Comparison of ENCODE assay signal across 11 cellular contexts in genomic region chr14:64636980-64637429, GRCh38.
A peak's percentile ranks its signal among the peaks of the same experiment; 100 is the strongest.
DNase-seq lines count a peak whose midpoint lies in the region; ATAC-seq and TF ChIP-seq lines count a peak whose summit lies in the region.
"Had no signal": no experiment of that assay in that cellular context is flagged by ENCODE, and none has a peak within 500 bp of the region (broad histone marks: within the 10 kb centered on the region; RNA-seq: fewer than 3 reads in every experiment).

No MANE protein-coding gene starts in this region.

- TF ChIP-seq CTCF in C4-2B (conservative IDR thresholded peaks at IDR 0.05): peak; percentile 37
- peak; percentile 2; the same call in 1 of the 2 replicates for TF ChIP-seq CTCF in OCI-LY3 (IDR thresholded peaks at IDR 0.05; ENCODE audit: low read depth, low read length)
- TF ChIP-seq CTCF in glutamatergic neuron (IDR thresholded peaks at IDR 0.05; ENCODE audit: partially characterized antibody, unreplicated experiment): peak; percentile 39
- peak; percentile 5 for TF ChIP-seq CTCF in osteoblast (IDR thresholded peaks at IDR 0.05; ENCODE audit: extremely low read depth, low read depth, low read length)
- TF ChIP-seq CTCF in dorsolateral prefrontal cortex (IDR thresholded peaks at IDR 0.05 in 54 of 56, conservative IDR thresholded peaks at IDR 0.05 in 2 of 56; ENCODE audit: low read depth in 1 of 56, partially characterized antibody in 56 of 56): peak in 15 of 56 donors; percentile 3 to 54 (median 18)

- intact Hi-C loops in dorsolateral prefrontal cortex (cut with DNase I): loop anchor here (1.0 to 10.0 kb wide), 3 partner anchors 97 to 292 kb away; partner anchors contain the start of genes HSPA2 (in 2 of the 2), ZBTB1 (in 2 of the 2) and ZBTB25 (in 2 of the 2)

- DNase-seq in glutamatergic neuron (no peak), osteoblast (ENCODE audit: insufficient read length, low spot score, missing footprints) (no peak), hepatic stellate cell (ENCODE audit: low spot score) (no peak), dorsolateral prefrontal cortex (no peak), HuH-7 (ENCODE audit: low spot score) (no peak)

- H3K4me2 ChIP-seq in OCI-LY3 (ENCODE audit: low read length) (peak overlapping the region; percentile 80), osteoblast (ENCODE audit: insufficient read depth, low read length) (peak overlapping the region; percentile 20)
- H3K4me2 ChIP-seq: BLaER1 had no signal

- H4K20me1 ChIP-seq in OCI-LY3 (ENCODE audit: insufficient read depth, low read length): no peaks in the 10 kb centered on the region
- no peaks in the 10 kb centered on the region for H4K20me1 ChIP-seq in osteoblast (ENCODE audit: insufficient read depth, low read length)
- H4K20me1 ChIP-seq: BLaER1 had no signal

- no peaks in the 10 kb centered on the region for H3K79me2 ChIP-seq in OCI-LY3 (ENCODE audit: low read length)
- no peaks in the 10 kb centered on the region for H3K79me2 ChIP-seq in osteoblast (ENCODE audit: insufficient read depth, low read length)

- no peak overlapping the region for H3K27ac Mint-ChIP-seq in glutamatergic neuron (ENCODE audit: unreplicated experiment)
- H3K27ac Mint-ChIP-seq: activated T-cell treated with anti-CD3 and anti-CD28 coated beads, Interleukin-2, amount 50 U/mL, for 72 hours had no signal

- peaks cover 17% of the 10 kb centered on the region for H3K4me1 ChIP-seq in OCI-LY3 (ENCODE audit: low read length)
- H3K4me1 ChIP-seq in osteoblast (ENCODE audit: insufficient read depth, low read length): peaks cover 4% of the 10 kb centered on the region

- peaks cover 5% of the 10 kb centered on the region for H3K9me3 Mint-ChIP-seq in glutamatergic neuron (ENCODE audit: unreplicated experiment)
- H3K9me3 Mint-ChIP-seq: activated T-cell treated with anti-CD3 and anti-CD28 coated beads, Interleukin-2, amount 50 U/mL, for 72 hours had no signal

- H3K36me3 ChIP-seq in OCI-LY3 (replicated peaks; ENCODE audit: low read depth, low read length) (no peaks in the 10 kb centered on the region), osteoblast (ENCODE audit: insufficient read depth, low read length) (no peaks in the 10 kb centered on the region)
- H3K36me3 ChIP-seq: BLaER1, cardiac muscle cell had no signal

- H2AFZ ChIP-seq in OCI-LY3 (ENCODE audit: low read depth, low read length) (peak overlapping the region; percentile 97), osteoblast (ENCODE audit: low read length) (no peak overlapping the region)

- H3K9ac ChIP-seq in OCI-LY3 (ENCODE audit: low read length): 0 out of 2 replicates have a peak overlapping the region, but pooled peaks have one; percentile 18
- H3K9ac ChIP-seq: BLaER1 had no signal

- H3K4me3 ChIP-seq in OCI-LY3 (ENCODE audit: low read length): no peak overlapping the region
- no peak overlapping the region for H3K4me3 ChIP-seq in osteoblast (ENCODE audit: insufficient read depth, low read length)
- H3K4me3 ChIP-seq in dorsolateral prefrontal cortex: peak overlapping the region in 10 of 59 donors; percentile 7 to 50 (median 21)
- H3K4me3 ChIP-seq: BLaER1, cardiac muscle cell had no signal

- H3K27me3 ChIP-seq in OCI-LY3 (ENCODE audit: low read depth, low read length): peaks cover 16% of the 10 kb centered on the region; the same call in 1 of the 2 replicates
- H3K27me3 ChIP-seq in osteoblast (ENCODE audit: insufficient read depth, low read length): no peaks in the 10 kb centered on the region
- no peaks in the 10 kb centered on the region for H3K27me3 ChIP-seq in dorsolateral prefrontal cortex
- H3K27me3 ChIP-seq: BLaER1, cardiac muscle cell had no signal

- no peak overlapping the region for H3K27ac ChIP-seq in C4-2B
- no peak overlapping the region for H3K27ac ChIP-seq in OCI-LY3 (ENCODE audit: low read length)
- no peak overlapping the region for H3K27ac ChIP-seq in osteoblast (ENCODE audit: low read depth, low read length)
- H3K27ac ChIP-seq in dorsolateral prefrontal cortex: peak overlapping the region in 11 of 59 donors; percentile 4 to 80 (median 58)
- H3K27ac ChIP-seq: BLaER1, cardiac muscle cell had no signal

- H3K4me3 Mint-ChIP-seq in glutamatergic neuron (ENCODE audit: unreplicated experiment): no peak overlapping the region
- H3K4me3 Mint-ChIP-seq: activated T-cell treated with anti-CD3 and anti-CD28 coated beads, Interleukin-2, amount 50 U/mL, for 72 hours had no signal

- peaks cover 6% of the 10 kb centered on the region for H3K4me1 Mint-ChIP-seq in glutamatergic neuron (ENCODE audit: low read depth, unreplicated experiment)

- H3K9me3 ChIP-seq in OCI-LY3 (ENCODE audit: insufficient read depth, low read length) (no peaks in the 10 kb centered on the region), osteoblast (ENCODE audit: low read depth, low read length) (no peaks in the 10 kb centered on the region)

- H3K27me3 Mint-ChIP-seq in glutamatergic neuron (ENCODE audit: unreplicated experiment): peaks cover 2% of the 10 kb centered on the region

- no peak for ATAC-seq in GM18517 (IDR thresholded peaks at IDR 0.05; ENCODE audit: unreplicated experiment)

- H3K36me3 Mint-ChIP-seq in glutamatergic neuron (ENCODE audit: unreplicated experiment): no peaks in the 10 kb centered on the region
